In the genomic region with DNA sequence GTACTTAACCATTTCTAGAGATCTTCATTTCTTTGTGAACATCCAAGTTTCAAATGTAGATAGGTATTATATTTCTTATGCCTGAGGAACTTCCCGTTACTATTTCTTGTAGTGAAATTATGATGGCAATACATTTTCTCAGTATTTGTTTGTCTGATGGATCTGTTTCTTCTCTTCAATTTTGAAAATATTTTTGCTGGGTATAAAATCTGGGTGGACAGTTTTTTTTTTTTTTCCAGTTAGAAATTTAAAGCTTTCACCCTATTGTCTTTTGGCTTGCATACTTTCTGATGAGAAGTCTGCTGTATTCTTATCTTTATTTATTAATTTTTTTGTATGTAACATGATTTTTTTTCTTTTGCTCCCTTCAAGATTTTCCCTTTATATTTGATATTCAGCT, we compare ENCODE assay signal across 11 cellular contexts.
"Had no signal": no experiment of that assay in that cellular context is flagged by ENCODE, and none has a peak within 500 bp of the region (broad histone marks: within the 10 kb centered on the region; RNA-seq: fewer than 3 reads in every experiment).

No MANE protein-coding gene starts in this region.

- H3K27ac ChIP-seq: GM23248 had no signal

- H3K9ac ChIP-seq: GM23248 had no signal

- H3K4me1 ChIP-seq: HAP-1 had no signal

- FAIRE-seq: H1, H54 had no signal

- H3K4me3 Mint-ChIP-seq: GM23338, H9, HFFc6 had no signal

- ATAC-seq: GM23338, HCT116 had no signal

- H3K27ac Mint-ChIP-seq: GM23338, H9, HFFc6 had no signal

- H2AFZ ChIP-seq: GM23248, GM23338 had no signal

- H3K36me3 ChIP-seq: HAP-1 had no signal

- H3K9me3 ChIP-seq: HAP-1 had no signal

- DNase-seq: GM23248, GOT3, H7, H9, HCEC 1CT, HFFc6 had no signal

- H3K4me2 ChIP-seq: GM23338 had no signal

- H3K4me3 ChIP-seq: GM23248, GM23338, HAP-1 had no signal

- H3K4me1 Mint-ChIP-seq: GM23338, H9 had no signal
